In the genomic region with DNA sequence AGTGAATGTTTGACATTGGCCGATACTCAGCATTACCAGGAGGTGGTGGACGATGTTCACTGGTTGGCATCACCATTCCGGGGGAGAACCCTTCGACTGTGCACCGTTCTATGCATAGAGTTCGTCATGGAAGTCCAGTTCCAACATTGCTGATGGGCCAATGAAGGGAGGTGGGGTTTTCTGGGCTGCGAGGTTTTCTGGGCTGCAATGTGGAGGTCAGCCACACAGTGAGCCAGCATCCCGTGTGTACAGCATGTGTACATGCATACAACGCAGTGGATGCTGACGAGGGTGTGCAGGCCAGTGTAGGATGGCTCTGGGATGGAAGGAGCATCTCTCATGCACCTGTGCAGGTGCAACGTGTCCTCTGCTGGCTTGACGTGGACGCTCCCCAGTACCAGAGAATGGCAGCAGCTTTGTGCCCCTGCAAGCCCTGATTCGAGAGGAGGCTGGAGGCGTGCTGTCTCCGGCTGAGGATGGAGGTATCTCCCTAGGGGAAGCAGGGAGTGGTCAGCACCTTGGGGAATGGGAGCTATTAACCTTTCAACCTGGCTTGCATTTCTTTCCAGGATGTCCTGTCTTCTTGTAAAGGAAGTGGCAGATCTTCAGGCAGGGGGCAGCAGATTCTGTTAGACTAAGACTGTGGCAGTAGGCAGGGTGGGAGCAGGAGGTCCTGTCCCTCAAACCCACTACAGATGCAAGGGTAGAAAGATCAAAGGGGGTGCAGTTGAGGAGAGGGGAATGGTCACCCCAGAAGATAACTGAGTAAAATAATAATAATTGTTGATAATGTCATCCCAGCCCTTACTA, we compare ENCODE assay signal across 11 cellular contexts.
DNase-seq lines count a peak whose midpoint lies in the region; ATAC-seq and TF ChIP-seq lines count a peak whose summit lies in the region.
"Had no signal": no experiment of that assay in that cellular context is flagged by ENCODE, and none has a peak within 500 bp of the region (broad histone marks: within the 10 kb centered on the region; RNA-seq: fewer than 3 reads in every experiment).

No MANE protein-coding gene starts in this region.

- no peak overlapping the region for H3K9ac ChIP-seq in PC-3 (ENCODE audit: low read length)

- H3K27ac ChIP-seq in PC-3 (ENCODE audit: low read length) = no peak overlapping the region
- no peak overlapping the region for H3K27ac ChIP-seq in gastroesophageal sphincter

- WGBS in gastroesophageal sphincter (ENCODE audit: low coverage in 1 of 2), 2 donors = 80% methylated on average over 6 of the region's 16 CpGs; no CpG with 5 or more reads in 1 of the 2 donors

- no peak overlapping the region for H3K4me3 ChIP-seq in PC-3 (ENCODE audit: low read length)
- no peak overlapping the region for H3K4me3 ChIP-seq in retinal pigment epithelial cell (ENCODE audit: low read length)
- no peak overlapping the region for H3K4me3 ChIP-seq in gastroesophageal sphincter
- H3K4me3 ChIP-seq: MG63 had no signal

- TF ChIP-seq CTCF in GM13977 (IDR thresholded peaks at IDR 0.05; ENCODE audit: extremely low read depth, insufficient read depth, missing control alignments) (peak; percentile 5), PC-3 (conservative IDR thresholded peaks at IDR 0.05; ENCODE audit: low read depth, low read length) (0 out of 2 replicates have a peak, but pooled peaks have one; percentile 18), retinal pigment epithelial cell (conservative IDR thresholded peaks at IDR 0.05; ENCODE audit: low read depth, low read length) (peak; percentile 8), gastroesophageal sphincter (IDR thresholded peaks at IDR 0.05) (no peak)

- TF ChIP-seq POLR2A in gastroesophageal sphincter (IDR thresholded peaks at IDR 0.05) = no peak

- H3K9me2 ChIP-seq in PC-3 (replicated peaks; ENCODE audit: low read length) = no peaks in the 10 kb centered on the region

- no peak overlapping the region for H2AFZ ChIP-seq in PC-3 (ENCODE audit: low read length)

- H3K79me2 ChIP-seq in PC-3 (ENCODE audit: low read length) = no peaks in the 10 kb centered on the region

- CTCF ChIA-PET in PC-3 (lab: Charles Lee) = no interaction called here

- TF ChIP-seq EP300 in gastroesophageal sphincter (IDR thresholded peaks at IDR 0.05) = no peak

- H3K9me3 ChIP-seq in PC-3 (ENCODE audit: low read length) (no peaks in the 10 kb centered on the region), gastroesophageal sphincter (no peaks in the 10 kb centered on the region)
- H3K9me3 ChIP-seq: MG63 had no signal

- intact Hi-C loops in PC-3 (cut with micrococcal nuclease) = loop anchor here (5.0 kb wide), 1 partner anchor 42 kb away; no protein-coding TSS in a partner anchor

- no peak overlapping the region for H3K4me2 ChIP-seq in PC-3 (ENCODE audit: low read length)

- in situ Hi-C loops in GM13977 (cut with MboI; ENCODE audit: low pct_unique_long_range_greater_than_20kb, low sequenced_read_pairs, unreplicated experiment) = no loop called here

- H4K20me1 ChIP-seq in PC-3 (ENCODE audit: low read length) = no peaks in the 10 kb centered on the region

- POLR2A ChIA-PET in PC-3 (lab: Charles Lee; ENCODE audit: unreplicated experiment) = no interaction called here

- no TSS peak for BruUV-seq in PC-3 (replicated peaks; lab: Mats Ljungman, UMichigan)

- H3K4me1 ChIP-seq in PC-3 (ENCODE audit: insufficient read depth, low read length) = no peaks in the 10 kb centered on the region
- H3K4me1 ChIP-seq in gastroesophageal sphincter = peaks cover 0 to 4% (median 0%) of the 10 kb centered on the region in 3 donors

- ATAC-seq in PC-3 (no peak), GM19023 (IDR thresholded peaks at IDR 0.05; ENCODE audit: unreplicated experiment) (no peak), gastroesophageal sphincter (no peak)

- peaks cover 7% of the 10 kb centered on the region; the same call in 1 of the 2 replicates for H3K27me3 ChIP-seq in PC-3 (ENCODE audit: low read length)
- H3K27me3 ChIP-seq in gastroesophageal sphincter = peaks cover 52% of the 10 kb centered on the region
- H3K27me3 ChIP-seq: MG63 had no signal

- no peaks in the 10 kb centered on the region for H3K36me3 ChIP-seq in PC-3 (ENCODE audit: low read depth, low read length)
- H3K36me3 ChIP-seq in gastroesophageal sphincter = no peaks in the 10 kb centered on the region
- H3K36me3 ChIP-seq: MG63 had no signal

- DNase-seq in GM13977 (ENCODE audit: low spot score) = no peak
- no peak for DNase-seq in PC-3
- DNase-seq in germinal center (ENCODE audit: low spot score) = peak; percentile 10
- DNase-seq in retinal pigment epithelial cell (ENCODE audit: low read depth) = no peak
- DNase-seq in stimulated activated CD4-positive, alpha-beta T cell treated with anti-CD3 and anti-CD28 coated beads, Interleukin-12 subunit alpha, Interleukin-12 subunit beta, amount 100 ng/mL, for 4 hours = no peak
- DNase-seq: COR-L47, foreskin melanocyte, HFFc6, MG63 had no signal

- no peaks in the 10 kb centered on the region for H3F3A ChIP-seq in PC-3 (ENCODE audit: low read length, unreplicated experiment)

Comparison
In these comparisons a context has a peak if more than half of its experiments do, and no peak if none do; other contexts are left out.
1. CTCF ChIP-seq: peak in GM13977 (single experiment), PC-3 (single experiment) and retinal pigment epithelial cell (single experiment); none in gastroesophageal sphincter (0 of 4).